Comparison of ENCODE assay signal across 1 cellular context in the genomic region with DNA sequence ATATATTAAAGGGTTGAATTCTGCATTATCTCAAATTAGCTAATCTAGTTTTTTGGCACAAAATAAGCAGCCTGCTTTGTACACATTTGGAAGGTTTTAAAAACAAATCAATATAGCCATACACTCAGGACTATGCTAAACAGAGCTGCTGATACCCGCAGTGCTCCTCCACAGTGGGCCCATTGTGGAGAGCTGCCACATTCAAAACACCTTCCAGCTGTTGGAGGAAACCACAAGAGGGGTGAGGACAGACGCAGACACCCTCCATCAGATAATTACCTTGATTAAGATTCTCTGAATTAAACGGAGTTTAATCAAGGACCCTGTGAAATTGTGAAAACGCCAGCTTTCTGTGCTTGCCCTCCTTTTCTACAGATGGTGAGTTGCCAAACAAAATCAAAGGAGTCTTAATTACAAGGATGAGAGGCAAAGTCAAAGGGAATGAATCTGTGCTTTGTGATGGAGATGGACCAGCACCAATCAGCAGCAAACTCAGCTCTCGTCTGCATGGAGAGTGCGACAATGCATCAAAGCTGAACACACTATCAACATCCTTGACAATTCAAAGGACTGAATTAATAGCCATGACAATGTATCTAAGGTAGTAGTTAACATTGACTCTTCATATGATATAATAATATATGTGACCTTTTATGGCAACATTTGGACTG.
TF ChIP-seq lines count a peak whose summit lies in the region.

No MANE protein-coding gene starts in this region.

TF ChIP-seq in H1, 55 proteins besides CTCF, POLR2A, EP300 and RAD21 (continued from another document):
- TF ChIP-seq JUND (IDR thresholded peaks at IDR 0.05; ENCODE audit: low read length) (0 out of 2 replicates have a peak, but pooled peaks have one; percentile 21), NANOG (IDR thresholded peaks at IDR 0.05; ENCODE audit: insufficient read depth, low read depth, low read length, poor library complexity, severe bottlenecking) (peak; percentile 96), POU5F1 (IDR thresholded peaks at IDR 0.05; ENCODE audit: low read depth, low read length) (peak; percentile 91; the same call in 1 of the 2 replicates)
TF ChIP-seq in H1: peak in this region for 9.
